ENCODE assay signal across 8 cellular contexts in genomic region chr9:128159784-128160602, GRCh38. TPM values are rescaled to one million over a fixed set of nuclear protein-coding genes. Genes with fewer than 3 reads are reported as not detected.
DNase-seq lines count a peak whose midpoint lies in the region; ATAC-seq and TF ChIP-seq lines count a peak whose summit lies in the region.

A gene with protein sequence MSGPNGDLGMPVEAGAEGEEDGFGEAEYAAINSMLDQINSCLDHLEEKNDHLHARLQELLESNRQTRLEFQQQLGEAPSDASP (plus strand): TSS chr9:128160265. CDS start chr9:128160408, 143 bp downstream.

- H3K4me3 ChIP-seq in ectodermal cell (ENCODE audit: insufficient read depth, low read depth, low read length) (peak within 1 kb of the TSS; percentile 76), lung (peak within 1 kb of the TSS; percentile 66)

- H3K4me1 ChIP-seq in ectodermal cell (ENCODE audit: control insufficient read depth, insufficient read depth, low read length), result peaks cover 3% of the 10 kb centered on the region
- peaks cover 0 to 8% of the 10 kb centered on the region in 2 donors for H3K4me1 ChIP-seq in lung (ENCODE audit: control insufficient read depth in 2 of 2, insufficient read depth in 2 of 2, low read length in 2 of 2)

- TF ChIP-seq CTCF in C4-2B (conservative IDR thresholded peaks at IDR 0.05), result no peak
- no peak for TF ChIP-seq CTCF in lung (IDR thresholded peaks at IDR 0.05; ENCODE audit: control extremely low read depth, extremely low read depth)

- peak; percentile 57 for DNase-seq in HS-5 (ENCODE audit: low read depth)
- DNase-seq in NK-92 (lab: John Stamatoyannopoulos, UW; ENCODE audit: unreplicated experiment), result peak; percentile 39
- DNase-seq in activated CD8-positive, alpha-beta memory T cell treated with anti-CD3 and anti-CD28 coated beads for 1 hour (ENCODE audit: extremely low read depth in 1 of 2, low read depth in 1 of 2), result peak; percentile 76 to 92
- DNase-seq in lung (ENCODE audit: low spot score), result peak; percentile 94
- DNase-seq in stimulated activated CD4-positive, alpha-beta T cell treated with anti-CD3 and anti-CD28 coated beads, TNF-alpha, amount 100 ng/mL, for 24 hours (ENCODE audit: low read depth in 3 of 3), result peak; percentile 86 to 94 (median 89)

- ATAC-seq in GM19452 (IDR thresholded peaks at IDR 0.05; ENCODE audit: unreplicated experiment) (peak; percentile 59), lung (ENCODE audit: insufficient read depth, low FRiP score) (peak; percentile 95)

- H3K36me3 ChIP-seq in ectodermal cell (ENCODE audit: control insufficient read depth, insufficient read depth, low read length) (peaks cover 8% of the 10 kb centered on the region), lung (ENCODE audit: control insufficient read depth in 2 of 2, insufficient read depth in 2 of 2, low read length in 2 of 2) (peaks cover 0 to 22% of the 10 kb centered on the region in 2 donors)

- H3K9me3 ChIP-seq in ectodermal cell (ENCODE audit: control insufficient read depth, low read length) (no peaks in the 10 kb centered on the region), lung (ENCODE audit: control insufficient read depth in 2 of 2, insufficient read depth in 1 of 2, low read length in 1 of 2) (no peaks in the 10 kb centered on the region)

- 1% methylated on average over 75 to 77 of the region's 77 CpGs for WGBS in ectodermal cell, 2 experiments
- WGBS in lung, 2 donors, result 0 to 1% methylated on average over 51 to 76 of the region's 77 CpGs

- H3K27me3 ChIP-seq in ectodermal cell (ENCODE audit: control insufficient read depth, insufficient read depth, low read length, poor library complexity, severe bottlenecking) (no peaks in the 10 kb centered on the region), lung (ENCODE audit: control insufficient read depth, insufficient read depth) (no peaks in the 10 kb centered on the region)

- peak within 1 kb of the TSS; percentile 75 for H3K27ac ChIP-seq in C4-2B
- H3K27ac ChIP-seq in ectodermal cell (ENCODE audit: insufficient read depth, low read depth, low read length, poor library complexity, severe bottlenecking), result peak within 1 kb of the TSS; percentile 82
- H3K27ac ChIP-seq in lung (ENCODE audit: low read depth in 1 of 2, low read length in 1 of 2), result peak within 1 kb of the TSS; percentile 82 to 85

RNA-seq across cellular contexts. Expression of the gene that starts here (rescaled TPM):
- polyA plus RNA-seq in ectodermal cell (2013, experiment 1 of 4), result 93.9 TPM
- 86.0 TPM for polyA plus RNA-seq in ectodermal cell (2013, experiment 2 of 4)
- 114 TPM for polyA plus RNA-seq in ectodermal cell (2013, experiment 3 of 4)
- 123 TPM for polyA plus RNA-seq in ectodermal cell (2013, experiment 4 of 4)
- total RNA-seq in lung, result 10 to 100 TPM; 19.2 to 56.4 TPM
- polyA plus RNA-seq in lung, result 100 to 1,000 TPM in 1 of 2 donors, 10 to 100 TPM in 1; 66.7 to 138 TPM

Comparison
In these comparisons a context has a peak if more than half of its experiments do, and no peak if none do; other contexts are left out.
1. Peak in every context shown above with its lines: DNase-seq, ATAC-seq, H3K4me3 ChIP-seq and H3K27ac ChIP-seq.
2. DNase-seq: peak in every context shown above with its lines; median percentile 94 in lung; 89 in stimulated activated CD4-positive, alpha-beta T cell treated with anti-CD3 and anti-CD28 coated beads, TNF-alpha, amount 100 ng/mL, for 24 hours; 84 in activated CD8-positive, alpha-beta memory T cell treated with anti-CD3 and anti-CD28 coated beads for 1 hour; 57 in HS-5; 39 in NK-92.